Comparison of ENCODE assay signal across 9 cellular contexts in genomic region chr20:36474563-36474962, GRCh38.
DNase-seq lines count a peak whose midpoint lies in the region; ATAC-seq and TF ChIP-seq lines count a peak whose summit lies in the region.
"Had no signal": no experiment of that assay in that cellular context is flagged by ENCODE, and none has a peak within 500 bp of the region (broad histone marks: within the 10 kb centered on the region; RNA-seq: fewer than 3 reads in every experiment).

No MANE protein-coding gene starts in this region.

- dilution Hi-C loops in mammary epithelial cell (cut with HindIII; ENCODE audit: low sequenced_read_pairs), result no loop called here

- WGBS in mammary epithelial cell (ENCODE audit: low coverage, missing lambda C conversion rate), result no CpG with 5 or more reads among the region's 1 CpG
- 29 to 46% methylated on average over 1 of the region's 1 CpG for WGBS in testis, 2 donors

- H3K9ac ChIP-seq in mammary epithelial cell (ENCODE audit: insufficient read depth, low read length), result no peak overlapping the region

- DNase-seq in breast epithelium (ENCODE audit: low spot score in 2 of 2) (no peak), mammary epithelial cell (no peak), nephron progenitor cell (no peak), uterus (no peak), testis (no peak)
- no peak for DNase-seq in effector memory CD8-positive, alpha-beta T cell
- DNase-seq: NCI-H1436 treated with DMSO at 0.1 percent for 48 hours had no signal

- H3K4me1 Mint-ChIP-seq in effector memory CD8-positive, alpha-beta T cell (ENCODE audit: low read depth in 2 of 2), result peaks cover 41 to 49% of the 10 kb centered on the region in 2 donors
- peaks cover 50% of the 10 kb centered on the region for H3K4me1 Mint-ChIP-seq in nephron progenitor cell

- H3K4me3 Mint-ChIP-seq in effector memory CD8-positive, alpha-beta T cell, result no peak overlapping the region
- no peak overlapping the region for H3K4me3 Mint-ChIP-seq in nephron progenitor cell

- H3K27me3 Mint-ChIP-seq in effector memory CD8-positive, alpha-beta T cell, result no peaks in the 10 kb centered on the region
- H3K27me3 Mint-ChIP-seq in nephron progenitor cell (ENCODE audit: low read depth, poor library complexity), result no peaks in the 10 kb centered on the region

- H3K4me1 ChIP-seq in breast epithelium, result peaks cover 6 to 22% of the 10 kb centered on the region in 2 donors
- H3K4me1 ChIP-seq in mammary epithelial cell (ENCODE audit: insufficient read depth, low read length), result peaks cover 30% of the 10 kb centered on the region
- peaks cover 11 to 16% of the 10 kb centered on the region in 2 donors for H3K4me1 ChIP-seq in uterus
- H3K4me1 ChIP-seq in testis, result peaks cover 34% of the 10 kb centered on the region

- no peaks in the 10 kb centered on the region for H3K9me3 Mint-ChIP-seq in effector memory CD8-positive, alpha-beta T cell
- no peaks in the 10 kb centered on the region for H3K9me3 Mint-ChIP-seq in nephron progenitor cell

- H3K9me3 ChIP-seq in breast epithelium (no peaks in the 10 kb centered on the region), mammary epithelial cell (replicated peaks; ENCODE audit: insufficient read depth, low read length) (no peaks in the 10 kb centered on the region), uterus (no peaks in the 10 kb centered on the region), testis (no peaks in the 10 kb centered on the region)

- intact Hi-C loops in breast epithelium (cut with DNase I; ENCODE audit: low total_unique reads), result no loop called here
- intact Hi-C loops in mammary epithelial cell (cut with micrococcal nuclease), result loop anchor here (2.0 kb wide), 1 partner anchor 18 kb away; no protein-coding TSS in a partner anchor
- intact Hi-C loops in uterus (cut with DNase I; ENCODE audit: low total_unique reads), result no loop called here
- intact Hi-C loops in testis (cut with DNase I; ENCODE audit: low total_unique reads), result no loop called here

- TF ChIP-seq POLR2A in breast epithelium (IDR thresholded peaks at IDR 0.05) (no peak), uterus (IDR thresholded peaks at IDR 0.05) (no peak), testis (IDR thresholded peaks at IDR 0.05) (no peak)

- no peak overlapping the region for H2AFZ ChIP-seq in mammary epithelial cell (ENCODE audit: low read depth, low read length)

- in situ Hi-C loops in mammary epithelial cell (cut with MboI; ENCODE audit: low sequenced_read_pairs in 2 of 2), result no loop called here

- no peaks in the 10 kb centered on the region for H3K36me3 ChIP-seq in breast epithelium
- H3K36me3 ChIP-seq in mammary epithelial cell (ENCODE audit: insufficient read depth, low read length), result no peaks in the 10 kb centered on the region
- H3K36me3 ChIP-seq in uterus, result no peaks in the 10 kb centered on the region
- H3K36me3 ChIP-seq in testis (ENCODE audit: low read depth, missing control alignments), result no peaks in the 10 kb centered on the region

- peaks cover 94% of the 10 kb centered on the region for H3K79me2 ChIP-seq in mammary epithelial cell (ENCODE audit: insufficient read depth, low read length)

- H3K27ac ChIP-seq in breast epithelium, result peak overlapping the region; percentile 83 to 91
- H3K27ac ChIP-seq in mammary epithelial cell (ENCODE audit: insufficient read depth, low read depth, low read length), result no peak overlapping the region
- H3K27ac ChIP-seq in uterus, result peak overlapping the region; percentile 18 to 56
- peak overlapping the region in 1 of 2 donors; percentile 84 for H3K27ac ChIP-seq in testis

- no peak overlapping the region for H3K4me2 ChIP-seq in mammary epithelial cell (ENCODE audit: insufficient read depth, low read depth, low read length)

- CTCF ChIA-PET in mammary epithelial cell (lab: Charles Lee; ENCODE audit: low non-redundant PET), result no interaction called here

- H3K27ac Mint-ChIP-seq in effector memory CD8-positive, alpha-beta T cell, result peak overlapping the region; percentile 72 to 82
- H3K27ac Mint-ChIP-seq in nephron progenitor cell, result peak overlapping the region; percentile 43

- BruUV-seq in mammary epithelial cell (replicated peaks; lab: Mats Ljungman, UMichigan), result no TSS peak

- no peaks in the 10 kb centered on the region for H3K27me3 ChIP-seq in breast epithelium
- H3K27me3 ChIP-seq in mammary epithelial cell (ENCODE audit: insufficient read depth, low read length), result no peaks in the 10 kb centered on the region
- H3K27me3 ChIP-seq in uterus, result no peaks in the 10 kb centered on the region
- no peaks in the 10 kb centered on the region for H3K27me3 ChIP-seq in testis

- H3K36me3 Mint-ChIP-seq in effector memory CD8-positive, alpha-beta T cell (ENCODE audit: insufficient read depth), result peaks cover 13% of the 10 kb centered on the region
- peaks cover 42% of the 10 kb centered on the region for H3K36me3 Mint-ChIP-seq in nephron progenitor cell (ENCODE audit: low read depth)

- no peaks in the 10 kb centered on the region for H4K20me1 ChIP-seq in mammary epithelial cell (ENCODE audit: insufficient read depth, low read length)

- ATAC-seq in effector memory CD8-positive, alpha-beta T cell (replicated peaks), result no peak
- ATAC-seq in GM19467 (IDR thresholded peaks at IDR 0.05; ENCODE audit: unreplicated experiment) (no peak), GM18517 (IDR thresholded peaks at IDR 0.05; ENCODE audit: unreplicated experiment) (no peak)

- TF ChIP-seq CTCF in breast epithelium (IDR thresholded peaks at IDR 0.05), result no peak
- no peak for TF ChIP-seq CTCF in mammary epithelial cell (conservative IDR thresholded peaks at IDR 0.05 in 1 of 2, IDR thresholded peaks at IDR 0.05 in 1 of 2; ENCODE audit: extremely low read depth in 1 of 2, insufficient read depth in 1 of 2, low read depth in 1 of 2, low read length in 2 of 2)
- no peak for TF ChIP-seq CTCF in nephron progenitor cell (IDR thresholded peaks at IDR 0.05)
- no peak for TF ChIP-seq CTCF in uterus (IDR thresholded peaks at IDR 0.05)
- TF ChIP-seq CTCF in testis (IDR thresholded peaks at IDR 0.05), result no peak

- H3K4me3 ChIP-seq in breast epithelium (no peak overlapping the region), mammary epithelial cell (replicated peaks in 1 of 3; ENCODE audit: insufficient read depth in 1 of 3, low read depth in 2 of 3, low read length in 3 of 3) (no peak overlapping the region), uterus (no peak overlapping the region), testis (no peak overlapping the region)
